In the genomic region with DNA sequence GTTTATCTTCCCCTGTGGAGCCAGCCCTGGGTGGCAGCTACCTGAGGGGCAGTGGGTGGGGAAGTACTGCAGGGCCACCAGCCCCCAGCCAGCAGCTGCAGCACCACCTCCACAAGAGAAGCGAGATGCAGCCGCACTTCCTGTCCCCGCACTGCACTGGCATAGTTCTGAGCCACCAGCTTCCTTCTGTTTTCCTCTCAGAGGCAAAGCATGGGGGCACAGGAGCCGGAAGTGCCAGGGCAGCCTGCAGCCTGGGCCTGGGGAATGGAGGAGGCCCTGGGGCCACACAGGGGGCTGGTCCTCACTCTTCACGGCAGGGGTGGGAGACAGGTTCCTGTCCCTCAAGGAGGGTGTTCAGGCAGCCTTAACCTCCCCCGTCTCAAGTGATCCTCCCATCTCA, we compare ENCODE assay signal across 10 cellular contexts. TPM values are rescaled to one million over a fixed set of nuclear protein-coding genes. Genes with fewer than 3 reads are reported as not detected.
DNase-seq lines count a peak whose midpoint lies in the region; ATAC-seq and TF ChIP-seq lines count a peak whose summit lies in the region.
"Had no signal": no experiment of that assay in that cellular context is flagged by ENCODE, and none has a peak within 500 bp of the region (broad histone marks: within the 10 kb centered on the region; RNA-seq: fewer than 3 reads in every experiment).

No MANE protein-coding gene starts in this region.

- peak overlapping the region; percentile 40 to 89 (median 79) for H3K27ac Mint-ChIP-seq in CD14-positive monocyte
- peak overlapping the region; percentile 87 for H3K27ac Mint-ChIP-seq in activated naive CD8-positive, alpha-beta T cell
- H3K27ac Mint-ChIP-seq in naive B cell: peak overlapping the region in 5 of 6 donors; percentile 59 to 86 (median 79)

- ATAC-seq in naive B cell (ENCODE audit: low read depth in 2 of 2): peak; percentile 80 to 81
- ATAC-seq in HG03045 (IDR thresholded peaks at IDR 0.05; ENCODE audit: unreplicated experiment): no peak

- no peak overlapping the region for H3K4me3 ChIP-seq in WERI-Rb-1 (ENCODE audit: low read depth, low read length)
- H3K4me3 ChIP-seq: lung, SK-N-MC had no signal

- H3K27me3 ChIP-seq in WERI-Rb-1 (ENCODE audit: insufficient read depth, low read depth, severe bottlenecking): no peaks in the 10 kb centered on the region

- intact Hi-C loops in CD14-positive monocyte (cut with micrococcal nuclease): no loop called here

- peaks cover 0 to 1% (median 0%) of the 10 kb centered on the region in 3 donors for H3K27me3 Mint-ChIP-seq in CD14-positive monocyte (ENCODE audit: low read depth in 3 of 3)
- no peaks in the 10 kb centered on the region for H3K27me3 Mint-ChIP-seq in activated naive CD8-positive, alpha-beta T cell
- no peaks in the 10 kb centered on the region for H3K27me3 Mint-ChIP-seq in naive B cell

- no peaks in the 10 kb centered on the region for H3K9me3 ChIP-seq in WERI-Rb-1 (ENCODE audit: severe bottlenecking)

- no peak overlapping the region for H3K27ac ChIP-seq in WERI-Rb-1
- H3K27ac ChIP-seq: SK-N-MC had no signal

- H3K36me3 Mint-ChIP-seq in CD14-positive monocyte (peaks cover 54 to 77% of the 10 kb centered on the region in 2 donors), naive B cell (no peaks in the 10 kb centered on the region)
- peaks cover 2% of the 10 kb centered on the region for H3K36me3 Mint-ChIP-seq in activated naive CD8-positive, alpha-beta T cell

- TF ChIP-seq CTCF in CD14-positive monocyte (IDR thresholded peaks at IDR 0.05) (no peak), WERI-Rb-1 (IDR thresholded peaks at IDR 0.05; ENCODE audit: low read depth, low read length) (no peak)

- H3K36me3 ChIP-seq in WERI-Rb-1: peaks cover 17% of the 10 kb centered on the region

- DNase-seq in CD14-positive monocyte (ENCODE audit: low spot score): peak; percentile 55
- DNase-seq in RPMI8226: peak; percentile 28
- DNase-seq in naive B cell: peak; percentile 53
- no peak for DNase-seq in WERI-Rb-1
- no peak for DNase-seq in DMS153 (lab: John Stamatoyannopoulos, UW)
- DNase-seq in NCI-H1417 treated with DMSO at 0.1 percent for 48 hours (lab: John Stamatoyannopoulos, UW): no peak

- H3K4me1 Mint-ChIP-seq in CD14-positive monocyte (peaks cover 51% of the 10 kb centered on the region), naive B cell (peaks cover 32 to 55% (median 54%) of the 10 kb centered on the region in 3 donors)
- H3K4me1 Mint-ChIP-seq in activated naive CD8-positive, alpha-beta T cell (ENCODE audit: low read depth): peaks cover 62% of the 10 kb centered on the region

- H3K4me3 Mint-ChIP-seq in CD14-positive monocyte (peak overlapping the region; percentile 49 to 67), naive B cell (peak overlapping the region in 7 of 8 donors; percentile 5 to 82 (median 62))
- H3K4me3 Mint-ChIP-seq in activated naive CD8-positive, alpha-beta T cell: peak overlapping the region; percentile 69

- no peaks in the 10 kb centered on the region for H3K9me3 Mint-ChIP-seq in CD14-positive monocyte
- no peaks in the 10 kb centered on the region for H3K9me3 Mint-ChIP-seq in activated naive CD8-positive, alpha-beta T cell (ENCODE audit: low read depth)
- no peaks in the 10 kb centered on the region for H3K9me3 Mint-ChIP-seq in naive B cell

RNA-seq across cellular contexts. Expression of gene SH3BP1, which starts 11.9 kb away (rescaled TPM):
- 10 to 100 TPM; 20.0 TPM for polyA plus RNA-seq in CD14-positive monocyte
- 1 to 10 TPM; 2.7 to 8.0 (median 3.2) TPM for polyA plus RNA-seq in naive B cell (ENCODE audit: low read depth in 6 of 6)

RNA-seq across cellular contexts. Expression of gene GGA1, which starts 18.9 kb away (rescaled TPM):
- polyA plus RNA-seq in CD14-positive monocyte: 10 to 100 TPM; 19.8 to 24.8 TPM
- 10 to 100 TPM; 15.5 to 28.9 (median 24.2) TPM for polyA plus RNA-seq in naive B cell (ENCODE audit: low read depth in 6 of 6)

RNA-seq across cellular contexts. Expression of gene PDXP, which starts 31.0 kb away (rescaled TPM):
- polyA plus RNA-seq in CD14-positive monocyte (1 to 10 TPM; 1.0 to 4.3 TPM), naive B cell (ENCODE audit: low read depth in 6 of 6) (10 to 100 TPM in 1 of 6 donors, 1 to 10 TPM in 5; 4.0 to 14.3 (median 7.6) TPM)

RNA-seq across cellular contexts. Expression of gene LGALS2, which starts 47.7 kb away (rescaled TPM):
- polyA plus RNA-seq in CD14-positive monocyte: 100 to 1,000 TPM; 654 to 878 TPM
- polyA plus RNA-seq in naive B cell (ENCODE audit: low read depth in 6 of 6): 1 to 10 TPM in 1 of 6 donors, under 1 TPM in 3, not detected in 2; 0.60 to 2.6 (median 0.66) TPM

RNA-seq across cellular contexts. Expression of gene LGALS1, which starts 47.9 kb away (rescaled TPM):
- 1,000 to 10,000 TPM; 1,719 to 1,844 TPM for polyA plus RNA-seq in CD14-positive monocyte
- 10 to 100 TPM in 4 of 6 donors, 1 to 10 TPM in 2; 4.1 to 35.3 (median 12.8) TPM for polyA plus RNA-seq in naive B cell (ENCODE audit: low read depth in 6 of 6)

Comparison
In these comparisons a context has a peak if more than half of its experiments do, and no peak if none do; other contexts are left out.
1. DNase-seq: peak in CD14-positive monocyte (single experiment), RPMI8226 (single experiment) and naive B cell (single experiment); none in WERI-Rb-1 (single experiment), DMS153 (single experiment) and NCI-H1417 treated with DMSO at 0.1 percent for 48 hours (single experiment).
2. Peak in every context shown above with its lines, with median percentiles within 50 percentile points of each other: H3K27ac Mint-ChIP-seq and H3K4me3 Mint-ChIP-seq.